Comparison of ENCODE assay signal across 8 cellular contexts in the genomic region with DNA sequence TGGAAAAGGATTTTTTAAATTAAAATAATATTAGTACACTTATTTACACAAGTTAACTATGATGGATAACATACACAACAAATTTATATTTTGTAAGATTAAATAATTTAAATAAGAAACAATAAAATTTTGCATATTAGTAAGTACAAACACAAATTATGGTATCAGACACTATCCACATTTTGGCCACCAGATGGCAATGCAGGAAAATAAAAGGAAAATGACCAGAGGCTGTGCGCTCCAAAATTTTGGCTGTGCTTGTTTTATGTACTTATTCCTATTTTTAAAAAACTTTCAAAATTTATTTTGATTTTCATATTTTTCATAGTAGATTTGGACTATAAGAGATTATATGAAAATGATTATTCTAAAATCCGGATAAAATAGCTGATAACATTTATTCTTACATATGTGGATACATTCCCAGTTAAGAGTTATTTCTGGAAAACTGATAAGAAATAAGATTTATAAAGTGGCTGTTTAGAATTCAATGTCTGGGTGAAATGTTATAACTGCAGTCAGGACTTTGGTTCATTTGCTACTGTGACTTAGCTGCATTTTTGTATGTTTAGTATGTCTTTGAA.
DNase-seq lines count a peak whose midpoint lies in the region; ATAC-seq and TF ChIP-seq lines count a peak whose summit lies in the region.

No MANE protein-coding gene starts in this region.

- H3K4me3 ChIP-seq in AG10803 (ENCODE audit: low read length) = no peak overlapping the region

- peak; percentile 59 for DNase-seq in AG10803 (ENCODE audit: low read depth)
- peak; percentile 72 for DNase-seq in NCI-H82 (lab: John Stamatoyannopoulos, UW)
- DNase-seq in cerebellar cortex (ENCODE audit: low spot score) = peak; percentile 74
- peak; percentile 85 for DNase-seq in medulla oblongata (ENCODE audit: extremely low spot score)
- DNase-seq in effector CD4-positive, alpha-beta T cell = no peak

- peak; percentile 72 for TF ChIP-seq CTCF in AG10803 (conservative IDR thresholded peaks at IDR 0.05; ENCODE audit: low read length)

- ATAC-seq in GM18861 (IDR thresholded peaks at IDR 0.05; ENCODE audit: unreplicated experiment) (peak; percentile 66), HG03558 (IDR thresholded peaks at IDR 0.05; ENCODE audit: extremely low read depth, unreplicated experiment) (peak; percentile 58), HG02571 (IDR thresholded peaks at IDR 0.05; ENCODE audit: unreplicated experiment) (no peak)
